Comparison of ENCODE assay signal across 16 cellular contexts in genomic region chr10:92747600-92747999, GRCh38. TPM values are rescaled to one million over a fixed set of nuclear protein-coding genes. Genes with fewer than 3 reads are reported as not detected.
DNase-seq lines count a peak whose midpoint lies in the region; ATAC-seq, FAIRE-seq and TF ChIP-seq lines count a peak whose summit lies in the region.
"Had no signal": no experiment of that assay in that cellular context is flagged by ENCODE, and none has a peak within 500 bp of the region (broad histone marks: within the 10 kb centered on the region; RNA-seq: fewer than 3 reads in every experiment).

No MANE protein-coding gene starts in this region.

- no peak overlapping the region for H3K18ac ChIP-seq in neuronal stem cell (ENCODE audit: low read length)

- FAIRE-seq in pancreas (lab: Jason Lieb, UNC), result no peak
- FAIRE-seq: keratinocyte had no signal

- 37 to 58% (median 50%) methylated on average over 2 of the region's 2 CpGs for WGBS in adrenal gland, 4 donors
- no CpG with 5 or more reads among the region's 2 CpGs for WGBS in neuronal stem cell (ENCODE audit: extremely low coverage in 2 of 2, insufficient read length in 2 of 2, insufficient replicate concordance in 1 of 2), 2 donors
- 73 to 78% methylated on average over 2 of the region's 2 CpGs for WGBS in pancreas, 2 donors

- H3K4me1 Mint-ChIP-seq in activated CD4-positive, alpha-beta T cell treated with anti-CD3 and anti-CD28 coated beads, Interleukin-2, amount 10 ng/mL, durations not matched to agents 7 days and 5 days, result peaks cover 17% of the 10 kb centered on the region
- H3K4me1 Mint-ChIP-seq: neural crest cell had no signal

- intact Hi-C loops in adrenal gland (cut with DNase I) (no loop called here), pancreas (cut with DNase I) (no loop called here)

- no peaks in the 10 kb centered on the region for H3K9me3 Mint-ChIP-seq in activated CD4-positive, alpha-beta T cell treated with anti-CD3 and anti-CD28 coated beads, Interleukin-2, amount 10 ng/mL, durations not matched to agents 7 days and 5 days
- H3K9me3 Mint-ChIP-seq: neural crest cell had no signal

- H3K27ac Mint-ChIP-seq in activated CD4-positive, alpha-beta T cell treated with anti-CD3 and anti-CD28 coated beads, Interleukin-2, amount 10 ng/mL, durations not matched to agents 7 days and 5 days, result no peak overlapping the region

- no peak overlapping the region for H4K91ac ChIP-seq in neuronal stem cell (ENCODE audit: low read depth, low read length, poor library complexity)

- H3K27ac ChIP-seq in adrenal gland, result no peak overlapping the region
- H3K27ac ChIP-seq in neuronal stem cell (replicated peaks; ENCODE audit: low read length), result no peak overlapping the region
- H3K27ac ChIP-seq in pancreas, result no peak overlapping the region
- H3K27ac ChIP-seq: gastrocnemius medialis had no signal

- ATAC-seq in pancreas, result no peak
- ATAC-seq: gastrocnemius medialis had no signal

- H3K27me3 Mint-ChIP-seq in activated CD4-positive, alpha-beta T cell treated with anti-CD3 and anti-CD28 coated beads, Interleukin-2, amount 10 ng/mL, durations not matched to agents 7 days and 5 days, result peaks cover 25% of the 10 kb centered on the region

- H3K14ac ChIP-seq in neuronal stem cell (ENCODE audit: low read length), result no peak overlapping the region

- H3K4me1 ChIP-seq in adrenal gland (replicated peaks in 1 of 2) (peaks cover 0 to 5% of the 10 kb centered on the region in 2 donors), neuronal stem cell (ENCODE audit: control insufficient read depth in 2 of 2, insufficient read depth in 1 of 2, low read depth in 1 of 2, low read length in 2 of 2) (no peaks in the 10 kb centered on the region), pancreas (no peaks in the 10 kb centered on the region), BE2C (no peaks in the 10 kb centered on the region)
- H3K4me1 ChIP-seq: gastrocnemius medialis had no signal

- no peak for TF ChIP-seq POLR2A in adrenal gland (IDR thresholded peaks at IDR 0.05)

- no peak overlapping the region for H2BK5ac ChIP-seq in neuronal stem cell (ENCODE audit: low read length)

- no peak overlapping the region for H3K4me3 Mint-ChIP-seq in activated CD4-positive, alpha-beta T cell treated with anti-CD3 and anti-CD28 coated beads, Interleukin-2, amount 10 ng/mL, durations not matched to agents 7 days and 5 days
- H3K4me3 Mint-ChIP-seq: neural crest cell had no signal

- H3K36me3 ChIP-seq in adrenal gland (replicated peaks in 1 of 2) (no peaks in the 10 kb centered on the region), neuronal stem cell (replicated peaks in 1 of 2; ENCODE audit: control insufficient read depth in 2 of 2, insufficient read depth in 2 of 2, low read length in 2 of 2) (no peaks in the 10 kb centered on the region), pancreas (no peaks in the 10 kb centered on the region), BE2C (no peaks in the 10 kb centered on the region)
- H3K36me3 ChIP-seq: gastrocnemius medialis had no signal

- H3K36me3 Mint-ChIP-seq in activated CD4-positive, alpha-beta T cell treated with anti-CD3 and anti-CD28 coated beads, Interleukin-2, amount 10 ng/mL, durations not matched to agents 7 days and 5 days (ENCODE audit: low read depth), result no peaks in the 10 kb centered on the region

- POLR2A ChIA-PET in activated CD4-positive, alpha-beta T cell treated with anti-CD3 and anti-CD28 coated beads, Interleukin-2, amount 10 ng/mL, durations not matched to agents 7 days and 5 days (lab: Charles Lee), result interaction anchor here (0.6 kb wide), 1 partner anchor 148 kb away, joined by 6 read pairs; no protein-coding TSS in a partner anchor

- H3K27me3 ChIP-seq in adrenal gland (no peaks in the 10 kb centered on the region), neuronal stem cell (ENCODE audit: control insufficient read depth in 3 of 3, insufficient read depth in 3 of 3, low read depth in 1 of 3, low read length in 3 of 3) (peaks cover 0 to 6% (median 0%) of the 10 kb centered on the region in 3 experiments), pancreas (no peaks in the 10 kb centered on the region), BE2C (no peaks in the 10 kb centered on the region)
- H3K27me3 ChIP-seq: gastrocnemius medialis had no signal

- no peak overlapping the region for H4K8ac ChIP-seq in neuronal stem cell (ENCODE audit: low read depth, low read length)

- H2AFZ ChIP-seq in neuronal stem cell (ENCODE audit: low read length), result no peak overlapping the region

- H3K9me3 ChIP-seq in adrenal gland (replicated peaks in 1 of 3) (no peaks in the 10 kb centered on the region), neuronal stem cell (replicated peaks in 1 of 2; ENCODE audit: control insufficient read depth in 2 of 2, insufficient read depth in 1 of 2, low read depth in 1 of 2, low read length in 2 of 2) (no peaks in the 10 kb centered on the region), pancreas (no peaks in the 10 kb centered on the region), BE2C (no peaks in the 10 kb centered on the region)
- H3K9me3 ChIP-seq: gastrocnemius medialis had no signal

- H3K4me2 ChIP-seq in neuronal stem cell (ENCODE audit: insufficient read depth, low read length, poor library complexity, severe bottlenecking), result no peak overlapping the region

- no peak overlapping the region for H2BK15ac ChIP-seq in neuronal stem cell (ENCODE audit: low read length)

- no peak for TF ChIP-seq CTCF in adrenal gland (IDR thresholded peaks at IDR 0.05)
- no peak for TF ChIP-seq CTCF in pancreas (IDR thresholded peaks at IDR 0.05)
- TF ChIP-seq CTCF in BE2C (IDR thresholded peaks at IDR 0.05; ENCODE audit: low read depth, low read length), result no peak

- CTCF ChIA-PET in activated CD4-positive, alpha-beta T cell treated with anti-CD3 and anti-CD28 coated beads, Interleukin-2, amount 10 ng/mL, durations not matched to agents 7 days and 5 days (lab: Charles Lee), result interaction anchor here (0.8 kb wide), 1 partner anchor 13 kb away, joined by 3 read pairs; no protein-coding TSS in a partner anchor

- H3K23ac ChIP-seq in neuronal stem cell (ENCODE audit: low read depth, low read length, poor library complexity), result peak overlapping the region; percentile 40

- DNase-seq in activated CD4-positive, alpha-beta T cell treated with anti-CD3 and anti-CD28 coated beads, Interleukin-2, amount 10 ng/mL, durations not matched to agents 7 days and 5 days, result peak; percentile 55
- DNase-seq in activated CD4-positive, alpha-beta T cell treated with anti-CD3 and anti-CD28 coated beads, Interleukin-2, amount 50 U/mL, for 48 hours, result no peak
- DNase-seq in MV-4-11 (lab: John Stamatoyannopoulos, UW) (peak; percentile 26), adrenal gland (peak in 5 of 7 donors; percentile 18 to 54 (median 26)), neuronal stem cell (ENCODE audit: low spot score) (no peak), Ammon's horn (ENCODE audit: low spot score) (no peak), pancreas (no peak), BE2C (no peak)
- DNase-seq: ACHN, DND-41, gastrocnemius medialis, IMR-90, NCI-H1694 had no signal

- H2BK12ac ChIP-seq in neuronal stem cell (ENCODE audit: low read length), result no peak overlapping the region

- H3K4me3 ChIP-seq in adrenal gland (no peak overlapping the region), neuronal stem cell (ENCODE audit: low read length in 2 of 2) (no peak overlapping the region), pancreas (no peak overlapping the region), BE2C (ENCODE audit: low read depth, low read length) (no peak overlapping the region)
- H3K4me3 ChIP-seq: gastrocnemius medialis had no signal

- no peak overlapping the region for H3K4ac ChIP-seq in neuronal stem cell (ENCODE audit: low read length)

- no peak overlapping the region for H3K9ac ChIP-seq in neuronal stem cell (ENCODE audit: low read depth, low read length, poor library complexity)

- H2AK5ac ChIP-seq in neuronal stem cell (ENCODE audit: low read depth, low read length), result no peak overlapping the region

- H2BK120ac ChIP-seq in neuronal stem cell (ENCODE audit: low read depth, low read length), result no peak overlapping the region

- H3K79me1 ChIP-seq in neuronal stem cell (ENCODE audit: low read depth, low read length), result no peaks in the 10 kb centered on the region

RNA-seq across cellular contexts. Expression of gene HHEX, which starts 57.8 kb away (rescaled TPM):
- under 1 TPM in 1 of 2 experiments, not detected in 1; 0.25 TPM for total RNA-seq in activated CD4-positive, alpha-beta T cell treated with anti-CD3 and anti-CD28 coated beads, Interleukin-2, amount 10 ng/mL, durations not matched to agents 7 days and 5 days
- 10 to 100 TPM; 10.2 to 49.3 (median 22.4) TPM for total RNA-seq in adrenal gland
- polyA plus RNA-seq in adrenal gland, result 10 to 100 TPM; 14.4 to 20.8 (median 18.5) TPM
- polyA plus RNA-seq in neuronal stem cell (2013, experiment 1 of 2), result not detected
- polyA plus RNA-seq in neuronal stem cell (2013, experiment 2 of 2), result not detected
- 10 to 100 TPM; 17.6 to 29.1 (median 20.5) TPM for total RNA-seq in pancreas
- polyA plus RNA-seq in pancreas, result 10 to 100 TPM; 38.2 to 71.2 TPM
- 8.9 TPM for polyA plus RNA-seq in BE2C (2012; ENCODE audit: insufficient read depth, insufficient read length, low read depth)
- total RNA-seq: H4, neural crest cell had no signal
- polyA plus RNA-seq: keratinocyte had no signal

Comparison
In these comparisons a context has a peak if more than half of its experiments do, and no peak if none do; other contexts are left out.
1. DNase-seq: peak in activated CD4-positive, alpha-beta T cell treated with anti-CD3 and anti-CD28 coated beads, Interleukin-2, amount 10 ng/mL, durations not matched to agents 7 days and 5 days (single experiment), MV-4-11 (single experiment) and adrenal gland (5 of 7); none in activated CD4-positive, alpha-beta T cell treated with anti-CD3 and anti-CD28 coated beads, Interleukin-2, amount 50 U/mL, for 48 hours (0 of 2), neuronal stem cell (single experiment), Ammon's horn (single experiment), pancreas (0 of 6) and BE2C (single experiment).
2. RNA of gene HHEX, which starts 57.8 kb away (total RNA-seq): 10.2 to 49.3 TPM in adrenal gland and 17.6 to 29.1 TPM in pancreas; 0.25 TPM in activated CD4-positive, alpha-beta T cell treated with anti-CD3 and anti-CD28 coated beads, Interleukin-2, amount 10 ng/mL, durations not matched to agents 7 days and 5 days; every median in the first group is over 4 times any median in the second.